ENCODE assay signal across 8 cellular contexts in the genomic region with DNA sequence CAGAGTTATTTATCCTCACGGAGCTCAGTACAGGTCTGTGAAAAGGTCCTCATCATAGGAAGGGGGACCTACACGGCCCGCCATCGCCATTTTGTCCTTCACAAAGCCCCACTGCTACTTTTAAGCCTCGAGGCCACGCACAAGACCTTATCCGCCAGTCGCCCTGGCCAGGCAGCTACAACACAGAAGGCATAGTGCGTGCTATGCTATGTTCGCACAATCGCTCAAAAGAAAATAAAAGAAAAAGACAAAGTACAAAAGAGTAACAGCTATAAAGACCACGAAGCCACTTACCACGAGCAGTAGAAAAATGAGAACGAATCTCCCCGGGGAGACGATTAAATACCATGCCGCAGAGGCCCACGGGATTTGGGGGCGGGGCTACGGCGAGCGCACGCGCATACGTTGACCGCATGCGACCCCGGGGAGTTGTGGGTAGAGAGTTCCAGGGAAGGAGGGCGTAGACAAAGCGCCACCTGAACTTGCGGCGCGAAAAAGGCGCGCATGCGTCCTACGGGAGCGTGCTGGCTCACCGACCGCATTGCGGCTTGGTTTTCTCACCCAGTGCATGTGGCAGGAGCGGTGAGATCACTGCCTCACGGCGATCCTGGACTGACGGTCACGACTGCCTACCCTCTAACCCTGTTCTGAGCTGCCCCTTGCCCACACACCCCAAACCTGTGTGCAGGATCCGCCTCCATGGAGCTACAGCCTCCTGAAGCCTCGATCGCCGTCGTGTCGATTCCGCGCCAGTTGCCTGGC. TPM values are rescaled to one million over a fixed set of nuclear protein-coding genes. Genes with fewer than 3 reads are reported as not detected.
DNase-seq lines count a peak whose midpoint lies in the region; ATAC-seq and TF ChIP-seq lines count a peak whose summit lies in the region.

No MANE protein-coding gene starts in this region.

- BruUV-seq in Caco-2 (replicated peaks; lab: Mats Ljungman, UMichigan): no TSS peak

- CTCF ChIA-PET in Caco-2 (lab: Charles Lee): interaction anchor here (0.8 to 1.8 kb wide), 4 partner anchors 24 to 68 kb away, joined by 3 to 7 read pairs (median 4); a partner anchor contains a TSS

- 0 to 1% methylated on average over 40 to 54 of the region's 54 CpGs for WGBS in endodermal cell (ENCODE audit: insufficient coverage in 1 of 2, insufficient read length in 1 of 2), 2 experiments

- H3K9ac ChIP-seq in endodermal cell (ENCODE audit: extremely low read depth, low read length, poor library complexity, severe bottlenecking): peak overlapping the region; percentile 100

- TF ChIP-seq CTCF in Caco-2 (IDR thresholded peaks at IDR 0.05; ENCODE audit: insufficient read depth in 1 of 2, low read depth in 1 of 2, low read length in 1 of 2, severe bottlenecking in 1 of 2, unreplicated experiment in 1 of 2) (no peak), endodermal cell (conservative IDR thresholded peaks at IDR 0.05) (no peak), mesothelial cell of epicardium (IDR thresholded peaks at IDR 0.05; ENCODE audit: unreplicated experiment) (no peak)

- H3K36me3 Mint-ChIP-seq in Caco-2 (ENCODE audit: insufficient read depth, unreplicated experiment) (peaks cover 94% of the 10 kb centered on the region), endodermal cell (ENCODE audit: low read depth) (peaks cover 53% of the 10 kb centered on the region), mesothelial cell of epicardium (peaks cover 24% of the 10 kb centered on the region)

- H3K27ac ChIP-seq in endodermal cell (ENCODE audit: low read depth, low read length): peak overlapping the region; percentile 88

- H3K27me3 ChIP-seq in Caco-2 (replicated peaks; ENCODE audit: control insufficient read depth, insufficient read depth, low read length) (no peaks in the 10 kb centered on the region), endodermal cell (ENCODE audit: control insufficient read depth, insufficient read depth, low read length, poor library complexity, severe bottlenecking) (no peaks in the 10 kb centered on the region)

- H3K4me3 Mint-ChIP-seq in Caco-2 (ENCODE audit: unreplicated experiment) (peak overlapping the region; percentile 77), endodermal cell (peak overlapping the region; percentile 100), mesothelial cell of epicardium (peak overlapping the region; percentile 96)

- DNase-seq in Caco-2 (peak; percentile 98 to 99), HUDEP-2 (lab: John Stamatoyannopoulos, UW; ENCODE audit: unreplicated experiment in 76 of 76) (peak in 75 of 76 experiments; percentile 48 to 99 (median 94)), NOMO-1 treated with dmso at 0.1 percent for 144 hours (lab: John Stamatoyannopoulos, UW; ENCODE audit: unreplicated experiment) (peak; percentile 97), endodermal cell (peak; percentile 98), mesothelial cell of epicardium (ENCODE audit: low spot score in 2 of 2, unreplicated experiment in 2 of 2) (peak; percentile 96 to 99)
- DNase-seq in activated CD8-positive, alpha-beta memory T cell treated with anti-CD3 and anti-CD28 coated beads, Interleukin-2, amount 50 U/mL, for 1 hour (ENCODE audit: extremely low read depth): peak; percentile 92
- DNase-seq in stimulated activated CD8-positive, alpha-beta memory T cell treated with anti-CD3 and anti-CD28 coated beads, Interleukin-15, amount 100 ng/mL, for 4 hours (ENCODE audit: low read depth in 2 of 2): peak; percentile 96 to 97

- intact Hi-C loops in Caco-2 (cut with micrococcal nuclease; ENCODE audit: unreplicated experiment): loop anchor here (1.0 to 10.0 kb wide), 3 partner anchors 13 to 131 kb away; a partner anchor contains a TSS

- peaks cover 45% of the 10 kb centered on the region for H3K4me1 Mint-ChIP-seq in Caco-2 (ENCODE audit: low read depth, unreplicated experiment)
- peaks cover 51% of the 10 kb centered on the region for H3K4me1 Mint-ChIP-seq in endodermal cell
- peaks cover 76% of the 10 kb centered on the region for H3K4me1 Mint-ChIP-seq in mesothelial cell of epicardium

- H3K9me3 Mint-ChIP-seq in Caco-2 (ENCODE audit: unreplicated experiment) (no peaks in the 10 kb centered on the region), endodermal cell (no peaks in the 10 kb centered on the region), mesothelial cell of epicardium (no peaks in the 10 kb centered on the region)

- POLR2A ChIA-PET in Caco-2 (lab: Charles Lee): interaction anchor here (0.5 to 4.0 kb wide), 22 partner anchors 9 to 282 kb away, joined by 3 to 59 read pairs (median 4); a partner anchor contains a TSS

- ATAC-seq in GM21381 (IDR thresholded peaks at IDR 0.05; ENCODE audit: unreplicated experiment): peak; percentile 83

- no peaks in the 10 kb centered on the region for H3K27me3 Mint-ChIP-seq in Caco-2 (ENCODE audit: insufficient read depth, unreplicated experiment)
- no peaks in the 10 kb centered on the region for H3K27me3 Mint-ChIP-seq in endodermal cell (ENCODE audit: insufficient read depth)
- no peaks in the 10 kb centered on the region for H3K27me3 Mint-ChIP-seq in mesothelial cell of epicardium (ENCODE audit: low read depth)

- H3K36me3 ChIP-seq in Caco-2 (ENCODE audit: control insufficient read depth, insufficient read depth, low read length): peaks cover 13% of the 10 kb centered on the region
- peaks cover 38% of the 10 kb centered on the region for H3K36me3 ChIP-seq in endodermal cell (ENCODE audit: control insufficient read depth, insufficient read depth, low read length)

- H3K9me3 ChIP-seq in Caco-2 (no peaks in the 10 kb centered on the region), endodermal cell (ENCODE audit: control insufficient read depth, low read length) (no peaks in the 10 kb centered on the region)

- H3K27ac Mint-ChIP-seq in Caco-2 (ENCODE audit: unreplicated experiment) (peak overlapping the region; percentile 85), endodermal cell (peak overlapping the region; percentile 100), mesothelial cell of epicardium (peak overlapping the region; percentile 95)

- peaks cover 46% of the 10 kb centered on the region for H3K4me1 ChIP-seq in Caco-2
- peaks cover 5% of the 10 kb centered on the region for H3K4me1 ChIP-seq in endodermal cell (ENCODE audit: control insufficient read depth, insufficient read depth, low read length)

- H3K4me3 ChIP-seq in Caco-2 (ENCODE audit: low read depth, low read length) (peak overlapping the region; percentile 92), endodermal cell (ENCODE audit: low read length) (peak overlapping the region; percentile 96)

RNA-seq across cellular contexts. Expression of a gene that starts 16.4 kb away (rescaled TPM):
- total RNA-seq in Caco-2 (2022) (112 and 115 TPM in 2 replicates), endodermal cell (10 to 100 TPM; 44.6 to 48.1 TPM), mesothelial cell of epicardium (59.3 to 63.7 TPM (median 62.1 TPM) in 3 replicates)
- polyA plus RNA-seq in endodermal cell (2013, experiment 1 of 2): 130 TPM
- 195 TPM for polyA plus RNA-seq in endodermal cell (2013, experiment 2 of 2)

RNA-seq across cellular contexts. Expression of a gene that starts 23.1 kb away (rescaled TPM):
- total RNA-seq in Caco-2 (2022) (0.95 TPM in 1 of 2 replicates, not detected in the other), endodermal cell (not detected), mesothelial cell of epicardium (not detected in 3 replicates)
- polyA plus RNA-seq in endodermal cell (2013, experiment 1 of 2): not detected
- polyA plus RNA-seq in endodermal cell (2013, experiment 2 of 2): not detected

RNA-seq across cellular contexts. Expression of a gene that starts 23.9 kb away (rescaled TPM):
- 39.9 and 44.2 TPM in 2 replicates for total RNA-seq in Caco-2 (2022)
- 10 to 100 TPM; 36.9 to 37.3 TPM for total RNA-seq in endodermal cell
- polyA plus RNA-seq in endodermal cell (2013, experiment 1 of 2): 38.8 TPM
- polyA plus RNA-seq in endodermal cell (2013, experiment 2 of 2): 35.1 TPM
- total RNA-seq in mesothelial cell of epicardium: 55.2 to 57.9 TPM (median 55.8 TPM) in 3 replicates

RNA-seq across cellular contexts. Expression of a gene that starts 24.9 kb away (rescaled TPM):
- total RNA-seq in Caco-2 (2022): 763 and 879 TPM in 2 replicates
- total RNA-seq in endodermal cell: 100 to 1,000 TPM; 438 to 488 TPM
- polyA plus RNA-seq in endodermal cell (2013, experiment 1 of 2): 216 TPM
- 179 TPM for polyA plus RNA-seq in endodermal cell (2013, experiment 2 of 2)
- total RNA-seq in mesothelial cell of epicardium: 205 to 212 TPM (median 208 TPM) in 3 replicates

RNA-seq across cellular contexts. Expression of a gene that starts 50.5 kb away (rescaled TPM):
- total RNA-seq in Caco-2 (2022) (77.5 and 77.6 TPM in 2 replicates), endodermal cell (10 to 100 TPM; 45.8 to 61.4 TPM), mesothelial cell of epicardium (108 to 111 TPM (median 110 TPM) in 3 replicates)
- polyA plus RNA-seq in endodermal cell (2013, experiment 1 of 2): 60.6 TPM
- 59.8 TPM for polyA plus RNA-seq in endodermal cell (2013, experiment 2 of 2)

Comparison
In these comparisons a context has a peak if more than half of its experiments do, and no peak if none do; other contexts are left out.
1. Peak in every context shown above with its lines: DNase-seq, ATAC-seq, H3K4me3 ChIP-seq and H3K27ac ChIP-seq.